In the genomic region with DNA sequence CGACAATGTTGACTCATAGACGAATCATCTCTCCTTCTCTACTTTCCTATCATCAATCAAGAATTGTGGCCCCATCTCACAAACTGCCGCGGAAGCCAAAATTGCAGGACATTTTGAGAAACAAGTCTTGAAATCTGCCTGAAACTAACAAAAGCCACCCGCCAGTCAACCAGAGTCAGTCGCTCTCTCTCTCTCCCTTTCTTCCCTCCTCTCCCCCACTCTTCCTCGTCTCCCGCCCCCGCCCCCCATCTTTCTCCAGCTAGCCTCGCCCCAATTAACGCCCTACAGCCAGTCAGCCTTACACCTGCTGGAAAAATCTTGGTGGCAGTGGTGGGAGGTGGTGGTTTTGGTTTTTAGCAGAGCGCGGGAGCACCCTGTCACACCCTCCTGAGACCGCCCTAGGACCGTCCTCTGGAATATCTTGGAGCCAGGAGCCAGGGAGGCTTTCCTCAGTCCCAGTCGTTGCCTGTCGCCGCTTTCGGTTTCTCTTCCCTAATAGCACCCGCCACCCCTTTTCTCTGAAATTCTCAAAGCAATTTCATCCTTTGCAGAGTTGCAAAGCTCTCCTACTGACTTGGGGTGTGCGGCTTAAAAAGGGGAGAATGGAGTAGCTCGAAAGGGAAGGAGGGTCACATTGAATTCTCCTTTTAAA, we compare ENCODE assay signal across 8 cellular contexts.
DNase-seq lines count a peak whose midpoint lies in the region; ATAC-seq and TF ChIP-seq lines count a peak whose summit lies in the region.

No MANE protein-coding gene starts in this region.

- peaks cover 2% of the 10 kb centered on the region for H3K36me3 Mint-ChIP-seq in activated CD4-positive, alpha-beta T cell treated with anti-CD3 and anti-CD28 coated beads, Interleukin-2, amount 10 ng/mL, durations not matched to agents 24 days and 14 days (ENCODE audit: low read depth)
- no peaks in the 10 kb centered on the region for H3K36me3 Mint-ChIP-seq in stimulated activated naive CD8-positive, alpha-beta T cell treated with anti-CD3 and anti-CD28 coated beads, Interleukin-15, Interleukin-2, amounts not matched to agents 100 ng/mL and 50 ng/mL, for 24 hours (ENCODE audit: low read depth)

- H3K4me3 Mint-ChIP-seq in activated CD4-positive, alpha-beta T cell treated with anti-CD3 and anti-CD28 coated beads, Interleukin-2, amount 10 ng/mL, durations not matched to agents 24 days and 14 days = peak overlapping the region; percentile 79
- H3K4me3 Mint-ChIP-seq in stimulated activated naive CD8-positive, alpha-beta T cell treated with anti-CD3 and anti-CD28 coated beads, Interleukin-15, Interleukin-2, amounts not matched to agents 100 ng/mL and 50 ng/mL, for 24 hours = peak overlapping the region; percentile 54

- no peak overlapping the region for H3K27ac Mint-ChIP-seq in activated CD4-positive, alpha-beta T cell treated with anti-CD3 and anti-CD28 coated beads, Interleukin-2, amount 10 ng/mL, durations not matched to agents 24 days and 14 days
- no peak overlapping the region for H3K27ac Mint-ChIP-seq in stimulated activated naive CD8-positive, alpha-beta T cell treated with anti-CD3 and anti-CD28 coated beads, Interleukin-15, Interleukin-2, amounts not matched to agents 100 ng/mL and 50 ng/mL, for 24 hours

- peaks cover 7% of the 10 kb centered on the region for H3K9me3 Mint-ChIP-seq in activated CD4-positive, alpha-beta T cell treated with anti-CD3 and anti-CD28 coated beads, Interleukin-2, amount 10 ng/mL, durations not matched to agents 24 days and 14 days
- no peaks in the 10 kb centered on the region for H3K9me3 Mint-ChIP-seq in stimulated activated naive CD8-positive, alpha-beta T cell treated with anti-CD3 and anti-CD28 coated beads, Interleukin-15, Interleukin-2, amounts not matched to agents 100 ng/mL and 50 ng/mL, for 24 hours

- peaks cover 37% of the 10 kb centered on the region for H3K4me1 Mint-ChIP-seq in activated CD4-positive, alpha-beta T cell treated with anti-CD3 and anti-CD28 coated beads, Interleukin-2, amount 10 ng/mL, durations not matched to agents 24 days and 14 days
- peaks cover 59% of the 10 kb centered on the region for H3K4me1 Mint-ChIP-seq in stimulated activated naive CD8-positive, alpha-beta T cell treated with anti-CD3 and anti-CD28 coated beads, Interleukin-15, Interleukin-2, amounts not matched to agents 100 ng/mL and 50 ng/mL, for 24 hours (ENCODE audit: low read depth)

- no peak for ATAC-seq in HG03175 (IDR thresholded peaks at IDR 0.05; ENCODE audit: unreplicated experiment)
- no peak for ATAC-seq in HG03039 (IDR thresholded peaks at IDR 0.05; ENCODE audit: unreplicated experiment)

- DNase-seq in activated CD4-positive, alpha-beta T cell treated with anti-CD3 and anti-CD28 coated beads, Interleukin-2, amount 10 ng/mL, durations not matched to agents 24 days and 14 days = peak; percentile 68
- DNase-seq in activated CD4-positive, alpha-beta T cell treated with anti-CD3 and anti-CD28 coated beads, Interleukin-2, amount 50 U/mL, for 1 hour = no peak
- DNase-seq in iPS-NIHi7 (ENCODE audit: extremely low spot score) (peak; percentile 23), midbrain (lab: John Stamatoyannopoulos, UW) (no peak)

- no peak for TF ChIP-seq CTCF in WI38 (IDR thresholded peaks at IDR 0.05; ENCODE audit: low read depth, low read length)

- intact Hi-C loops in activated CD4-positive, alpha-beta T cell treated with anti-CD3 and anti-CD28 coated beads, Interleukin-2, amount 10 ng/mL, durations not matched to agents 24 days and 14 days (cut with micrococcal nuclease) = loop anchor here (10.0 kb wide), 3 partner anchors 1387 to 1947 kb away; no protein-coding TSS in a partner anchor

- peak overlapping the region; percentile 57 for H3K4me3 ChIP-seq in WI38 (ENCODE audit: low read depth, low read length)

- peaks cover 82% of the 10 kb centered on the region for H3K27me3 Mint-ChIP-seq in activated CD4-positive, alpha-beta T cell treated with anti-CD3 and anti-CD28 coated beads, Interleukin-2, amount 10 ng/mL, durations not matched to agents 24 days and 14 days
- peaks cover 84% of the 10 kb centered on the region for H3K27me3 Mint-ChIP-seq in stimulated activated naive CD8-positive, alpha-beta T cell treated with anti-CD3 and anti-CD28 coated beads, Interleukin-15, Interleukin-2, amounts not matched to agents 100 ng/mL and 50 ng/mL, for 24 hours

Comparison
In these comparisons a context has a peak if more than half of its experiments do, and no peak if none do; other contexts are left out.
1. DNase-seq: peak in activated CD4-positive, alpha-beta T cell treated with anti-CD3 and anti-CD28 coated beads, Interleukin-2, amount 10 ng/mL, durations not matched to agents 24 days and 14 days (single experiment) and iPS-NIHi7 (single experiment); none in activated CD4-positive, alpha-beta T cell treated with anti-CD3 and anti-CD28 coated beads, Interleukin-2, amount 50 U/mL, for 1 hour (single experiment) and midbrain (single experiment).